ENCODE assay signal across 10 cellular contexts in the genomic region with DNA sequence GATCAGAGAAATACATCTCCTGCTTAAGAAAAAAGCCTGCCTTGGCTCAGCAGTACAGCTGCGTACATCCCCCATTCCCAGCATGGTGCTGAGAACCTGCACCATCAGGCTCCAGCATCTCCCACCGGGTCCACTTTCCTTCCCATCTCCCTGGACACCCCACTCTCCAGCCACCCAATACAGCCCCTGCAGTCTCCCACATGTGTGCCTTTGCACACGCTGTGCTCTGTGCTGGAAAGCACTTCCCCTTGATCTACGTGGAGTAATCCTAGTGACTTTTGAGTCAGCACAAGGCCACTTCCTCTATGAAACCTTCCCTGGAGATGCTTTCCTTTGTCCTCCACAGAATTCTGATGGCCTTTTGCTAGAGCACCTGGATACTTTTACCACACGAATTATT. TPM values are rescaled to one million over a fixed set of nuclear protein-coding genes. Genes with fewer than 3 reads are reported as not detected.
DNase-seq lines count a peak whose midpoint lies in the region; ATAC-seq and TF ChIP-seq lines count a peak whose summit lies in the region.
"Had no signal": no experiment of that assay in that cellular context is flagged by ENCODE, and none has a peak within 500 bp of the region (broad histone marks: within the 10 kb centered on the region; RNA-seq: fewer than 3 reads in every experiment).

No MANE protein-coding gene starts in this region.

- no peaks in the 10 kb centered on the region for H3K27me3 ChIP-seq in CD4-positive, CD25-positive, alpha-beta regulatory T cell (ENCODE audit: control insufficient read depth, insufficient read depth, low read length)
- H3K27me3 ChIP-seq in PC-9 (ENCODE audit: insufficient read depth, low read depth) = no peaks in the 10 kb centered on the region
- H3K27me3 ChIP-seq in mammary epithelial cell (ENCODE audit: insufficient read depth, low read length) = no peaks in the 10 kb centered on the region

- H4K20me1 ChIP-seq in PC-9 (ENCODE audit: insufficient read depth) (no peaks in the 10 kb centered on the region), mammary epithelial cell (ENCODE audit: insufficient read depth, low read length) (no peaks in the 10 kb centered on the region)

- H3K27ac Mint-ChIP-seq in CD4-positive, CD25-positive, alpha-beta regulatory T cell = peak overlapping the region; percentile 75 to 96 (median 82)
- peak overlapping the region; percentile 80 to 98 for H3K27ac Mint-ChIP-seq in activated naive CD4-positive, alpha-beta T cell treated with anti-CD3 and anti-CD28 coated beads, Interleukin-2, amount 50 U/mL, for 72 hours
- H3K27ac Mint-ChIP-seq in naive thymus-derived CD8-positive, alpha-beta T cell = peak overlapping the region; percentile 62 to 87 (median 82)

- dilution Hi-C loops in mammary epithelial cell (cut with HindIII; ENCODE audit: low sequenced_read_pairs) = no loop called here

- H3K4me1 ChIP-seq in CD4-positive, CD25-positive, alpha-beta regulatory T cell (ENCODE audit: control insufficient read depth, insufficient read depth, low read length, poor library complexity, severe bottlenecking) = no peaks in the 10 kb centered on the region
- no peaks in the 10 kb centered on the region for H3K4me1 ChIP-seq in PC-9 (replicated peaks; ENCODE audit: insufficient read depth)
- H3K4me1 ChIP-seq in mammary epithelial cell (ENCODE audit: insufficient read depth, low read length) = peaks cover 16% of the 10 kb centered on the region

- intact Hi-C loops in PC-9 (cut with micrococcal nuclease; ENCODE audit: unreplicated experiment) = no loop called here
- intact Hi-C loops in mammary epithelial cell (cut with micrococcal nuclease) = loop anchor here (1.0 kb wide), 1 partner anchor 32 kb away; no protein-coding TSS in a partner anchor

- in situ Hi-C loops in mammary epithelial cell (cut with MboI; ENCODE audit: low sequenced_read_pairs in 2 of 2) = no loop called here

- no peaks in the 10 kb centered on the region for H3K27me3 Mint-ChIP-seq in CD4-positive, CD25-positive, alpha-beta regulatory T cell
- H3K27me3 Mint-ChIP-seq in naive thymus-derived CD8-positive, alpha-beta T cell = no peaks in the 10 kb centered on the region

- H3K4me2 ChIP-seq in PC-9 = no peak overlapping the region
- H3K4me2 ChIP-seq in mammary epithelial cell (ENCODE audit: insufficient read depth, low read depth, low read length) = no peak overlapping the region

- H3K36me3 ChIP-seq in CD4-positive, CD25-positive, alpha-beta regulatory T cell (ENCODE audit: control insufficient read depth, insufficient read depth, low read length) = peaks cover 95% of the 10 kb centered on the region
- H3K36me3 ChIP-seq in PC-9 (ENCODE audit: low read depth) (no peaks in the 10 kb centered on the region), mammary epithelial cell (ENCODE audit: insufficient read depth, low read length) (peaks cover 41% of the 10 kb centered on the region)

- TF ChIP-seq CTCF in PC-9 (conservative IDR thresholded peaks at IDR 0.05) = no peak
- TF ChIP-seq CTCF in mammary epithelial cell (conservative IDR thresholded peaks at IDR 0.05 in 1 of 2, IDR thresholded peaks at IDR 0.05 in 1 of 2; ENCODE audit: extremely low read depth in 1 of 2, insufficient read depth in 1 of 2, low read depth in 1 of 2, low read length in 2 of 2) = no peak

- no peaks in the 10 kb centered on the region for H3K9me2 ChIP-seq in PC-9 (ENCODE audit: insufficient read depth)

- POLR2A ChIA-PET in naive thymus-derived CD8-positive, alpha-beta T cell (lab: Charles Lee) = interaction anchor here (1.6 kb wide), 1 partner anchor 24 kb away, joined by 4 read pairs; no protein-coding TSS in a partner anchor
- POLR2A ChIA-PET in PC-9 (lab: Charles Lee; ENCODE audit: unreplicated experiment) = no interaction called here

- no peak overlapping the region for H3K9ac ChIP-seq in mammary epithelial cell (ENCODE audit: insufficient read depth, low read length)

- no peaks in the 10 kb centered on the region for H3F3A ChIP-seq in PC-9 (ENCODE audit: insufficient read depth, low read depth)

- 94% methylated on average over 5 of the region's 5 CpGs for WGBS in mammary epithelial cell (ENCODE audit: low coverage, missing lambda C conversion rate)

- peaks cover 16 to 60% (median 48%) of the 10 kb centered on the region in 4 donors for H3K4me1 Mint-ChIP-seq in CD4-positive, CD25-positive, alpha-beta regulatory T cell
- H3K4me1 Mint-ChIP-seq in naive thymus-derived CD8-positive, alpha-beta T cell = peaks cover 26 to 77% (median 58%) of the 10 kb centered on the region in 4 donors
- H3K4me1 Mint-ChIP-seq: H9 had no signal

- H3K4me3 Mint-ChIP-seq in CD4-positive, CD25-positive, alpha-beta regulatory T cell = no peak overlapping the region
- peak overlapping the region in 1 of 10 donors; percentile 7 for H3K4me3 Mint-ChIP-seq in naive thymus-derived CD8-positive, alpha-beta T cell
- H3K4me3 Mint-ChIP-seq: H9 had no signal

- no peak overlapping the region for H3K27ac ChIP-seq in CD4-positive, CD25-positive, alpha-beta regulatory T cell (ENCODE audit: insufficient read depth, low read length, poor library complexity, severe bottlenecking)
- no peak overlapping the region for H3K27ac ChIP-seq in PC-9
- H3K27ac ChIP-seq in mammary epithelial cell (ENCODE audit: insufficient read depth, low read depth, low read length) = no peak overlapping the region

- DNase-seq in CD4-positive, CD25-positive, alpha-beta regulatory T cell = no peak
- DNase-seq in activated naive CD4-positive, alpha-beta T cell treated with anti-CD3 and anti-CD28 coated beads, Interleukin-2, amount 50 U/mL, for 72 hours (ENCODE audit: low spot score in 2 of 2) = no peak
- DNase-seq in naive thymus-derived CD8-positive, alpha-beta T cell = no peak
- DNase-seq in NCI-H226 (no peak), PC-9 (no peak), mammary epithelial cell (no peak)
- DNase-seq in effector CD4-positive, alpha-beta T cell = no peak
- DNase-seq: SHP77 treated with DMSO at 0.1 percent for 48 hours had no signal

- no peak overlapping the region for H3K4me3 ChIP-seq in CD4-positive, CD25-positive, alpha-beta regulatory T cell (ENCODE audit: low read depth, low read length)
- H3K4me3 ChIP-seq in PC-9 (no peak overlapping the region), mammary epithelial cell (replicated peaks in 1 of 3; ENCODE audit: insufficient read depth in 1 of 3, low read depth in 2 of 3, low read length in 3 of 3) (no peak overlapping the region)

- H3K79me2 ChIP-seq in PC-9 (ENCODE audit: low read depth) = no peaks in the 10 kb centered on the region
- no peaks in the 10 kb centered on the region for H3K79me2 ChIP-seq in mammary epithelial cell (ENCODE audit: insufficient read depth, low read length)

- BruUV-seq in PC-9 (replicated peaks; lab: Mats Ljungman, UMichigan) (no TSS peak), mammary epithelial cell (replicated peaks; lab: Mats Ljungman, UMichigan) (no TSS peak)

- ATAC-seq in CD4-positive, CD25-positive, alpha-beta regulatory T cell (ENCODE audit: low read depth in 2 of 2) = no peak
- ATAC-seq in HG02885 (IDR thresholded peaks at IDR 0.05; ENCODE audit: poor library complexity, unreplicated experiment) = peak; percentile 15
- ATAC-seq in activated naive CD4-positive, alpha-beta T cell treated with anti-CD3 and anti-CD28 coated beads, Interleukin-2, amount 50 U/mL, for 72 hours = peak in 1 of 2 donors; percentile 69
- ATAC-seq in naive thymus-derived CD8-positive, alpha-beta T cell = no peak

- H3K36me3 Mint-ChIP-seq in CD4-positive, CD25-positive, alpha-beta regulatory T cell = peaks cover 77% of the 10 kb centered on the region
- peaks cover 58 to 93% of the 10 kb centered on the region in 2 donors for H3K36me3 Mint-ChIP-seq in activated naive CD4-positive, alpha-beta T cell treated with anti-CD3 and anti-CD28 coated beads, Interleukin-2, amount 50 U/mL, for 72 hours
- peaks cover 26 to 97% (median 72%) of the 10 kb centered on the region in 3 donors for H3K36me3 Mint-ChIP-seq in naive thymus-derived CD8-positive, alpha-beta T cell

- no peaks in the 10 kb centered on the region for H3K9me3 Mint-ChIP-seq in CD4-positive, CD25-positive, alpha-beta regulatory T cell
- H3K9me3 Mint-ChIP-seq in activated naive CD4-positive, alpha-beta T cell treated with anti-CD3 and anti-CD28 coated beads, Interleukin-2, amount 50 U/mL, for 72 hours = peaks cover 14 to 16% of the 10 kb centered on the region in 2 donors
- H3K9me3 Mint-ChIP-seq in naive thymus-derived CD8-positive, alpha-beta T cell = no peaks in the 10 kb centered on the region
- H3K9me3 Mint-ChIP-seq: H9 had no signal

- H3K9me3 ChIP-seq in CD4-positive, CD25-positive, alpha-beta regulatory T cell (ENCODE audit: control insufficient read depth in 2 of 2, low read length in 2 of 2) = no peaks in the 10 kb centered on the region
- H3K9me3 ChIP-seq in PC-9 (ENCODE audit: insufficient read depth, low read depth) (no peaks in the 10 kb centered on the region), mammary epithelial cell (replicated peaks; ENCODE audit: insufficient read depth, low read length) (no peaks in the 10 kb centered on the region)

- H2AFZ ChIP-seq in PC-9 = no peak overlapping the region
- no peak overlapping the region for H2AFZ ChIP-seq in mammary epithelial cell (ENCODE audit: low read depth, low read length)

- CTCF ChIA-PET in PC-9 (lab: Charles Lee) (no interaction called here), mammary epithelial cell (lab: Charles Lee; ENCODE audit: low non-redundant PET) (interaction anchor here (0.6 kb wide), 1 partner anchor 378 kb away, joined by 5 read pairs; no protein-coding TSS in a partner anchor)

RNA-seq across cellular contexts. Expression of a gene that starts 17.0 kb away (rescaled TPM):
- 262 TPM for total RNA-seq in CD4-positive, CD25-positive, alpha-beta regulatory T cell
- 100 to 1,000 TPM; 198 to 331 (median 274) TPM for polyA plus RNA-seq in CD4-positive, CD25-positive, alpha-beta regulatory T cell
- 100 to 1,000 TPM; 230 to 510 TPM for total RNA-seq in activated naive CD4-positive, alpha-beta T cell treated with anti-CD3 and anti-CD28 coated beads, Interleukin-2, amount 50 U/mL, for 72 hours
- total RNA-seq in naive thymus-derived CD8-positive, alpha-beta T cell = 10 to 100 TPM; 62.8 to 74.9 TPM
- 100 to 1,000 TPM; 154 to 231 (median 217) TPM for polyA plus RNA-seq in naive thymus-derived CD8-positive, alpha-beta T cell
- total RNA-seq in PC-9 (2021) (28.0 and 32.5 TPM in 2 replicates), mammary epithelial cell (10 to 100 TPM; 56.2 to 56.5 TPM)
- polyA plus RNA-seq in mammary epithelial cell = 31.9 TPM
- 69.8 TPM for polyA minus RNA-seq in mammary epithelial cell
